1 cellular context compared by ENCODE assay signal in genomic region chr10:74194999-74195398, GRCh38.
TF ChIP-seq lines count a peak whose summit lies in the region.

No MANE protein-coding gene starts in this region.

TF ChIP-seq in HepG2, 621 proteins besides CTCF, POLR2A, EP300 and RAD21:
- TF ChIP-seq ZNF12 (CRISPR knock-in tag; IDR thresholded peaks at IDR 0.05) (no peak), FOXC1 (CRISPR knock-in tag; IDR thresholded peaks at IDR 0.05; ENCODE audit: borderline replicate concordance) (no peak), PHF8 (CRISPR knock-in tag; IDR thresholded peaks at IDR 0.05) (no peak), HNF4G (IDR thresholded peaks at IDR 0.05; ENCODE audit: borderline replicate concordance, low read depth, low read length) (no peak), HNF4G (CRISPR knock-in tag; IDR thresholded peaks at IDR 0.05; ENCODE audit: borderline replicate concordance, low read depth) (no peak), ZNF570 (CRISPR knock-in tag; IDR thresholded peaks at IDR 0.05; ENCODE audit: borderline replicate concordance) (no peak), ZNF263 (CRISPR knock-in tag; IDR thresholded peaks at IDR 0.05) (no peak), TOE1 (CRISPR knock-in tag; IDR thresholded peaks at IDR 0.05) (no peak), ZFY (CRISPR knock-in tag; IDR thresholded peaks at IDR 0.05) (no peak), ZNF713 (CRISPR knock-in tag; IDR thresholded peaks at IDR 0.05) (no peak), ZNF782 (CRISPR knock-in tag; IDR thresholded peaks at IDR 0.05; ENCODE audit: borderline replicate concordance) (no peak), FOXO1 (CRISPR knock-in tag; IDR thresholded peaks at IDR 0.05) (no peak), ZNF276 (CRISPR knock-in tag; IDR thresholded peaks at IDR 0.05; ENCODE audit: low read depth) (no peak), DDIT3 (CRISPR knock-in tag; IDR thresholded peaks at IDR 0.05) (no peak), ZFAT (CRISPR knock-in tag; conservative IDR thresholded peaks at IDR 0.05) (no peak), ZNF781 (CRISPR knock-in tag; IDR thresholded peaks at IDR 0.05; ENCODE audit: borderline replicate concordance, not compliant biosample characterization) (no peak), ZNF768 (CRISPR knock-in tag; IDR thresholded peaks at IDR 0.05) (no peak)
